In the genomic region with DNA sequence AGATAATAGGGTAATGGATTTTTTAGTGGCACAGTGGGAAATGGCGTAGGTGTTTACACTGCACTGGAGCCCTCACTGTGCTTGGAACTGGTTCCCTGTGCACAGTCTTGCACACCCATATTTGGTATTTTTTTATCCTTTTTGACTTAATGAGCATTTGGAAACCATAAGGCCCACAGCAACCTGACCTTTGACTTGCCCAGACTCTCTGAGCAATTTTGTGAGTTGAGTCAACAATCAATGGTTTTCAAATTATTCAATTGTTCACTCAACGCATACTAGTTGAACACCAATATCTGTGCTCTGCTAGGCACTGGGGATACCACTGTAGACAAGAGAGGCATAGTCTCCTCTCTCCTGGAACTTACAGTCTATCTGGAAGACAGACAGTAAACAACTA, we compare ENCODE assay signal across 22 cellular contexts. TPM values are rescaled to one million over a fixed set of nuclear protein-coding genes. Genes with fewer than 3 reads are reported as not detected.
DNase-seq lines count a peak whose midpoint lies in the region; ATAC-seq and TF ChIP-seq lines count a peak whose summit lies in the region.
"Had no signal": no experiment of that assay in that cellular context is flagged by ENCODE, and none has a peak within 500 bp of the region (broad histone marks: within the 10 kb centered on the region; RNA-seq: fewer than 3 reads in every experiment).

No MANE protein-coding gene starts in this region.

- H3K4me3 Mint-ChIP-seq in activated CD4-positive, alpha-beta T cell treated with anti-CD3 and anti-CD28 coated beads for 36 hours = peak overlapping the region; percentile 17
- no peak overlapping the region for H3K4me3 Mint-ChIP-seq in activated CD4-positive, alpha-beta T cell treated with anti-CD3 and anti-CD28 coated beads, Interleukin-2, amount 10 ng/mL, durations not matched to agents 7 days and 5 days
- peak overlapping the region; percentile 93 for H3K4me3 Mint-ChIP-seq in activated T-helper 17 cell treated with anti-CD3 and anti-CD28 coated beads, Interleukin-2, amount 50 U/mL, for 72 hours
- H3K4me3 Mint-ChIP-seq in osteocyte (ENCODE audit: unreplicated experiment) = no peak overlapping the region
- H3K4me3 Mint-ChIP-seq: nephron had no signal

- H3K4me1 ChIP-seq in DND-41 (ENCODE audit: insufficient read depth, low read length) (no peaks in the 10 kb centered on the region), upper lobe of right lung (peaks cover 25% of the 10 kb centered on the region)

- no peak overlapping the region for H3K9ac ChIP-seq in DND-41 (ENCODE audit: low read depth, low read length)
- H3K9ac ChIP-seq: BLaER1 had no signal

- H3K27me3 ChIP-seq in DND-41 (ENCODE audit: insufficient read depth, low read length, poor library complexity) (no peaks in the 10 kb centered on the region), upper lobe of right lung (no peaks in the 10 kb centered on the region)
- H3K27me3 ChIP-seq: BLaER1, heart left ventricle had no signal

- no peak overlapping the region for H3K4me3 ChIP-seq in DND-41 (ENCODE audit: low read depth in 1 of 2, low read length in 2 of 2)
- H3K4me3 ChIP-seq in upper lobe of right lung = no peak overlapping the region
- H3K4me3 ChIP-seq: BLaER1, heart left ventricle, skin epidermis, thoracic aorta had no signal

- H3K36me3 Mint-ChIP-seq in activated CD4-positive, alpha-beta T cell treated with anti-CD3 and anti-CD28 coated beads for 36 hours (ENCODE audit: low read depth) = peaks cover 84% of the 10 kb centered on the region
- H3K36me3 Mint-ChIP-seq in activated CD4-positive, alpha-beta T cell treated with anti-CD3 and anti-CD28 coated beads, Interleukin-2, amount 10 ng/mL, durations not matched to agents 7 days and 5 days (ENCODE audit: low read depth) = peaks cover 95% of the 10 kb centered on the region
- H3K36me3 Mint-ChIP-seq in activated T-helper 17 cell treated with anti-CD3 and anti-CD28 coated beads, Interleukin-2, amount 50 U/mL, for 72 hours (ENCODE audit: low read depth) = peaks cover 100% of the 10 kb centered on the region
- H3K36me3 Mint-ChIP-seq in osteocyte (ENCODE audit: unreplicated experiment) = peaks cover 6% of the 10 kb centered on the region

- peaks cover 9% of the 10 kb centered on the region; the same call in 1 of the 2 replicates for H4K20me1 ChIP-seq in DND-41 (ENCODE audit: insufficient read depth, low read length)

- no peak for DNase-seq in activated CD4-positive, alpha-beta T cell treated with anti-CD3 and anti-CD28 coated beads for 36 hours
- no peak for DNase-seq in activated CD4-positive, alpha-beta T cell treated with anti-CD3 and anti-CD28 coated beads, Interleukin-2, amount 10 ng/mL, durations not matched to agents 7 days and 5 days
- DNase-seq in DND-41 (no peak), osteocyte (ENCODE audit: extremely low spot score, unreplicated experiment) (no peak), upper lobe of right lung (no peak)
- DNase-seq: activated CD4-positive, CD25-positive, alpha-beta regulatory T cell treated with anti-CD3 and anti-CD28 coated beads, Interleukin-2, amount 50 U/mL, for 72 hours; amygdala; central memory CD4-positive, alpha-beta T cell; DMS153; effector memory CD4-positive, alpha-beta T cell; heart left ventricle; NCI-H1417; NCI-H526 treated with DMSO at 0.1 percent for 48 hours; stimulated activated CD4-positive, alpha-beta T cell treated with anti-CD3 and anti-CD28 coated beads, Interleukin-4, amount 100 ng/mL, for 24 hours had no signal

- H3K9me3 ChIP-seq in DND-41 (ENCODE audit: insufficient read depth, low read length, severe bottlenecking) = no peaks in the 10 kb centered on the region
- no peaks in the 10 kb centered on the region for H3K9me3 ChIP-seq in upper lobe of right lung
- H3K9me3 ChIP-seq: thoracic aorta had no signal

- H3K27ac ChIP-seq in DND-41 (ENCODE audit: low read length) (0 out of 2 replicates have a peak overlapping the region, but pooled peaks have one; percentile 11), upper lobe of right lung (no peak overlapping the region)
- H3K27ac ChIP-seq: BLaER1 had no signal

- no peak overlapping the region for H2AFZ ChIP-seq in DND-41 (ENCODE audit: low read depth, low read length)

- peak overlapping the region; percentile 84 for H3K27ac Mint-ChIP-seq in activated CD4-positive, alpha-beta T cell treated with anti-CD3 and anti-CD28 coated beads for 36 hours
- no peak overlapping the region for H3K27ac Mint-ChIP-seq in activated CD4-positive, alpha-beta T cell treated with anti-CD3 and anti-CD28 coated beads, Interleukin-2, amount 10 ng/mL, durations not matched to agents 7 days and 5 days
- peak overlapping the region; percentile 100 for H3K27ac Mint-ChIP-seq in activated T-helper 17 cell treated with anti-CD3 and anti-CD28 coated beads, Interleukin-2, amount 50 U/mL, for 72 hours
- peak overlapping the region; percentile 53 for H3K27ac Mint-ChIP-seq in osteocyte (ENCODE audit: unreplicated experiment)
- H3K27ac Mint-ChIP-seq: nephron, progenitor cell of endocrine pancreas had no signal

- ATAC-seq in activated CD4-positive, alpha-beta T cell treated with anti-CD3 and anti-CD28 coated beads for 36 hours = peak; percentile 65
- ATAC-seq in DND-41 (ENCODE audit: insufficient read depth, low read depth) (no peak), HG02870 (IDR thresholded peaks at IDR 0.05; ENCODE audit: unreplicated experiment) (no peak), upper lobe of right lung (no peak), GM21390 (IDR thresholded peaks at IDR 0.05; ENCODE audit: unreplicated experiment) (no peak)
- ATAC-seq in activated T-helper 17 cell treated with anti-CD3 and anti-CD28 coated beads, Interleukin-2, amount 50 U/mL, for 72 hours (replicated peaks) = peak; percentile 82
- ATAC-seq: heart left ventricle had no signal

- CTCF ChIA-PET in activated CD4-positive, alpha-beta T cell treated with anti-CD3 and anti-CD28 coated beads for 36 hours (lab: Charles Lee) = interaction anchor here (1.4 to 2.3 kb wide), 3 partner anchors 10 to 24 kb away, joined by 3 to 22 read pairs (median 5); no protein-coding TSS in a partner anchor
- CTCF ChIA-PET in activated CD4-positive, alpha-beta T cell treated with anti-CD3 and anti-CD28 coated beads, Interleukin-2, amount 10 ng/mL, durations not matched to agents 7 days and 5 days (lab: Charles Lee) = interaction anchor here (1.3 to 9.6 kb wide), 2 partner anchors 8 to 24 kb away, joined by 3 to 95 read pairs; no protein-coding TSS in a partner anchor

- no peak overlapping the region for H3K4me2 ChIP-seq in DND-41 (ENCODE audit: insufficient read depth, low read length)
- H3K4me2 ChIP-seq: BLaER1 had no signal

- H3K36me3 ChIP-seq in DND-41 (ENCODE audit: insufficient read depth, low read length) (peaks cover 11% of the 10 kb centered on the region; the same call in 1 of the 2 replicates), upper lobe of right lung (peaks cover 15% of the 10 kb centered on the region)
- H3K36me3 ChIP-seq: thoracic aorta had no signal

- peaks cover 99% of the 10 kb centered on the region for H3K4me1 Mint-ChIP-seq in activated CD4-positive, alpha-beta T cell treated with anti-CD3 and anti-CD28 coated beads for 36 hours
- peaks cover 93% of the 10 kb centered on the region for H3K4me1 Mint-ChIP-seq in activated CD4-positive, alpha-beta T cell treated with anti-CD3 and anti-CD28 coated beads, Interleukin-2, amount 10 ng/mL, durations not matched to agents 7 days and 5 days
- H3K4me1 Mint-ChIP-seq in activated T-helper 17 cell treated with anti-CD3 and anti-CD28 coated beads, Interleukin-2, amount 50 U/mL, for 72 hours = peaks cover 80% of the 10 kb centered on the region
- peaks cover 64% of the 10 kb centered on the region for H3K4me1 Mint-ChIP-seq in osteocyte (ENCODE audit: unreplicated experiment)

- H3K79me2 ChIP-seq in DND-41 (ENCODE audit: insufficient read depth, low read length) = peaks cover 95% of the 10 kb centered on the region

- no peak for TF ChIP-seq CTCF in DND-41 (IDR thresholded peaks at IDR 0.05; ENCODE audit: borderline replicate concordance, extremely low read depth, low read length, poor library complexity, severe bottlenecking)
- TF ChIP-seq CTCF in osteocyte (IDR thresholded peaks at IDR 0.05) = no peak
- no peak for TF ChIP-seq CTCF in upper lobe of right lung (IDR thresholded peaks at IDR 0.05)

- intact Hi-C loops in activated CD4-positive, alpha-beta T cell treated with anti-CD3 and anti-CD28 coated beads for 36 hours (cut with DNase I, micrococcal nuclease) = no loop called here
- intact Hi-C loops in upper lobe of right lung (cut with DNase I) = no loop called here

- H3K27me3 Mint-ChIP-seq in activated CD4-positive, alpha-beta T cell treated with anti-CD3 and anti-CD28 coated beads for 36 hours = no peaks in the 10 kb centered on the region
- no peaks in the 10 kb centered on the region for H3K27me3 Mint-ChIP-seq in activated CD4-positive, alpha-beta T cell treated with anti-CD3 and anti-CD28 coated beads, Interleukin-2, amount 10 ng/mL, durations not matched to agents 7 days and 5 days
- H3K27me3 Mint-ChIP-seq in activated T-helper 17 cell treated with anti-CD3 and anti-CD28 coated beads, Interleukin-2, amount 50 U/mL, for 72 hours = no peaks in the 10 kb centered on the region
- H3K27me3 Mint-ChIP-seq in osteocyte (ENCODE audit: unreplicated experiment) = no peaks in the 10 kb centered on the region

- H3K9me3 Mint-ChIP-seq in activated CD4-positive, alpha-beta T cell treated with anti-CD3 and anti-CD28 coated beads for 36 hours (ENCODE audit: low read depth) = peaks cover 5% of the 10 kb centered on the region
- peaks cover 27% of the 10 kb centered on the region for H3K9me3 Mint-ChIP-seq in activated CD4-positive, alpha-beta T cell treated with anti-CD3 and anti-CD28 coated beads, Interleukin-2, amount 10 ng/mL, durations not matched to agents 7 days and 5 days
- H3K9me3 Mint-ChIP-seq in activated T-helper 17 cell treated with anti-CD3 and anti-CD28 coated beads, Interleukin-2, amount 50 U/mL, for 72 hours = no peaks in the 10 kb centered on the region
- no peaks in the 10 kb centered on the region for H3K9me3 Mint-ChIP-seq in osteocyte (ENCODE audit: unreplicated experiment)

- POLR2A ChIA-PET in activated CD4-positive, alpha-beta T cell treated with anti-CD3 and anti-CD28 coated beads for 36 hours (lab: Charles Lee) = interaction anchor here (0.6 to 5.7 kb wide), 3 partner anchors 12 to 471 kb away, joined by 3 to 33 read pairs (median 3); no protein-coding TSS in a partner anchor
- POLR2A ChIA-PET in activated CD4-positive, alpha-beta T cell treated with anti-CD3 and anti-CD28 coated beads, Interleukin-2, amount 10 ng/mL, durations not matched to agents 7 days and 5 days (lab: Charles Lee) = no interaction called here

RNA-seq across cellular contexts. Expression of gene CD44, which starts 14.3 kb away (rescaled TPM):
- 100 to 1,000 TPM; 357 to 435 TPM for total RNA-seq in activated CD4-positive, alpha-beta T cell treated with anti-CD3 and anti-CD28 coated beads for 36 hours
- total RNA-seq in activated CD4-positive, alpha-beta T cell treated with anti-CD3 and anti-CD28 coated beads, Interleukin-2, amount 10 ng/mL, durations not matched to agents 7 days and 5 days = 100 to 1,000 TPM; 518 to 534 TPM
- 100 to 1,000 TPM; 408 to 664 TPM for total RNA-seq in activated T-helper 17 cell treated with anti-CD3 and anti-CD28 coated beads, Interleukin-2, amount 50 U/mL, for 72 hours
- 283 and 309 TPM in 2 replicates for total RNA-seq in osteocyte
- 548 TPM for total RNA-seq in upper lobe of right lung

Comparison
In these comparisons a context has a peak if more than half of its experiments do, and no peak if none do; other contexts are left out.
1. H3K4me3 Mint-ChIP-seq: peak in activated CD4-positive, alpha-beta T cell treated with anti-CD3 and anti-CD28 coated beads for 36 hours (single experiment) and activated T-helper 17 cell treated with anti-CD3 and anti-CD28 coated beads, Interleukin-2, amount 50 U/mL, for 72 hours (single experiment); none in activated CD4-positive, alpha-beta T cell treated with anti-CD3 and anti-CD28 coated beads, Interleukin-2, amount 10 ng/mL, durations not matched to agents 7 days and 5 days (single experiment) and osteocyte (single experiment).
2. ATAC-seq: peak in activated CD4-positive, alpha-beta T cell treated with anti-CD3 and anti-CD28 coated beads for 36 hours (single experiment) and activated T-helper 17 cell treated with anti-CD3 and anti-CD28 coated beads, Interleukin-2, amount 50 U/mL, for 72 hours (single experiment); none in DND-41 (single experiment), HG02870 (single experiment), upper lobe of right lung (single experiment) and GM21390 (single experiment).